ENCODE assay signal across 2 cellular contexts in genomic region chr2:25337891-25338290, GRCh38.
TF ChIP-seq lines count a peak whose summit lies in the region.

No MANE protein-coding gene starts in this region.

TF ChIP-seq in SK-N-SH, 30 proteins besides CTCF, POLR2A, EP300 and RAD21 (continued from another document):
- no peak for TF ChIP-seq USF2 (IDR thresholded peaks at IDR 0.05; ENCODE audit: borderline replicate concordance, low read depth, low read length)
- TF ChIP-seq NRF1 (IDR thresholded peaks at IDR 0.05; ENCODE audit: low read depth, low read length): no peak
- no peak for TF ChIP-seq NFIC (IDR thresholded peaks at IDR 0.05; ENCODE audit: borderline replicate concordance)
- no peak for TF ChIP-seq ZBTB33 (IDR thresholded peaks at IDR 0.05; ENCODE audit: borderline replicate concordance, low read depth)
- TF ChIP-seq EZH2phosphoT487 (IDR thresholded peaks at IDR 0.05; ENCODE audit: borderline replicate concordance, low read depth): no peak
- no peak for TF ChIP-seq SIN3A (IDR thresholded peaks at IDR 0.05; ENCODE audit: borderline replicate concordance, low read depth, low read length)
- TF ChIP-seq FOSL2 (IDR thresholded peaks at IDR 0.05; ENCODE audit: borderline replicate concordance, low read depth): no peak
- TF ChIP-seq TAF1 (IDR thresholded peaks at IDR 0.05; ENCODE audit: borderline replicate concordance, low read depth, low read length): no peak
- TF ChIP-seq GATA2 (CRISPR knock-in tag; IDR thresholded peaks at IDR 0.05): no peak
- TF ChIP-seq MEF2A (IDR thresholded peaks at IDR 0.05; ENCODE audit: borderline replicate concordance, low read depth): no peak
- no peak for TF ChIP-seq MAX (IDR thresholded peaks at IDR 0.05; ENCODE audit: low read depth)
- TF ChIP-seq PBX3 (IDR thresholded peaks at IDR 0.05): no peak
- no peak for TF ChIP-seq CHD2 (IDR thresholded peaks at IDR 0.05; ENCODE audit: low read length, partially characterized antibody)
- no peak for TF ChIP-seq REST (IDR thresholded peaks at IDR 0.05; ENCODE audit: low read depth, low read length)
- TF ChIP-seq FOXM1 (IDR thresholded peaks at IDR 0.05; ENCODE audit: low read depth): no peak
- TF ChIP-seq USF1 (IDR thresholded peaks at IDR 0.05; ENCODE audit: borderline replicate concordance, low read depth): no peak
- TF ChIP-seq IRF3 (IDR thresholded peaks at IDR 0.05; ENCODE audit: low read depth, low read length): no peak

TF ChIP-seq in SK-N-SH treated with all-trans-retinoic acid at 6 μM for 48 hours, 23 proteins besides CTCF, POLR2A, EP300 and RAD21 (continued from another document):
- TF ChIP-seq TSHZ2 (CRISPR knock-in tag; IDR thresholded peaks at IDR 0.05) (no peak), PATZ1 (CRISPR knock-in tag; IDR thresholded peaks at IDR 0.05; ENCODE audit: borderline replicate concordance) (no peak), ZC3H10 (CRISPR knock-in tag; IDR thresholded peaks at IDR 0.05) (no peak), ZNF8 (CRISPR knock-in tag; IDR thresholded peaks at IDR 0.05) (no peak), BACH2 (CRISPR knock-in tag; IDR thresholded peaks at IDR 0.05; ENCODE audit: borderline replicate concordance) (no peak), CSDC2 (CRISPR knock-in tag; IDR thresholded peaks at IDR 0.05) (no peak), RARB (CRISPR knock-in tag; IDR thresholded peaks at IDR 0.05) (no peak), ZNF70 (CRISPR knock-in tag; IDR thresholded peaks at IDR 0.05) (no peak), ISL1 (CRISPR knock-in tag; IDR thresholded peaks at IDR 0.05) (no peak), ZNF565 (CRISPR knock-in tag; conservative IDR thresholded peaks at IDR 0.05; ENCODE audit: low read depth) (no peak), ESRRG (CRISPR knock-in tag; IDR thresholded peaks at IDR 0.05) (no peak), TCF4 (CRISPR knock-in tag; IDR thresholded peaks at IDR 0.05; ENCODE audit: borderline replicate concordance) (no peak), POU6F1 (CRISPR knock-in tag; IDR thresholded peaks at IDR 0.05; ENCODE audit: borderline replicate concordance, low read depth) (no peak), CREB5 (CRISPR knock-in tag; IDR thresholded peaks at IDR 0.05; ENCODE audit: low read depth) (no peak), TOX (CRISPR knock-in tag; IDR thresholded peaks at IDR 0.05; ENCODE audit: borderline replicate concordance) (no peak)
TF ChIP-seq in SK-N-SH treated with all-trans-retinoic acid at 6 μM for 48 hours: peak in this region for 0.
